18 cellular contexts compared by ENCODE assay signal in the genomic region with DNA sequence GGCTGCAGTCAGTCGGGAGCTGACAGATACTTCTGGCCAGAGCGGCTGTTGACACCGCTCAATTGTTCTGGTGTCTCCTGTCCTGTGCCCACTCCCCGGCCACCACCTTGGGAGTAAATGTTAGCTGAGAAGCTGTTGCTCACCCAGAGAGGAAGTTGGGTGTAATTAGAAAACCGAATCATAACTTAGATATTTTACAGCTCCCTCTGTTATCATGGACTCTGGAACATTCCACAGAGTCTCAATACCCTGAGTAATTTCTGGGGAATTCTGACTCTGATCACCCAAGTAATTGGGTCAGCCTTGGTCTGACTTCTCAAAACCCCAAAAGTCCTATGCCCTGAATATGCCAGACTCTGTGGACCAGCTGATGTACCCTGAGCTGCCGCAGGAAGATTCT. TPM values are rescaled to one million over a fixed set of nuclear protein-coding genes. Genes with fewer than 3 reads are reported as not detected.
A peak's percentile ranks its signal among the peaks of the same experiment; 100 is the strongest.
DNase-seq lines count a peak whose midpoint lies in the region; ATAC-seq, FAIRE-seq and TF ChIP-seq lines count a peak whose summit lies in the region.
"Had no signal": no experiment of that assay in that cellular context is flagged by ENCODE, and none has a peak within 500 bp of the region (broad histone marks: within the 10 kb centered on the region; RNA-seq: fewer than 3 reads in every experiment).

No MANE protein-coding gene starts in this region.

- no peak overlapping the region for H3K4me2 ChIP-seq in HCT116 (ENCODE audit: low read length)

- no peak for TF ChIP-seq POLR2A in HCT116 (IDR thresholded peaks at IDR 0.05; ENCODE audit: borderline replicate concordance, extremely low read depth, insufficient read depth, insufficient read length)
- TF ChIP-seq POLR2A in uterus (IDR thresholded peaks at IDR 0.05) = no peak

- no peaks in the 10 kb centered on the region for H3K27me3 ChIP-seq in HCT116 (ENCODE audit: insufficient read depth, low read length)
- no peaks in the 10 kb centered on the region for H3K27me3 ChIP-seq in uterus
- H3K27me3 ChIP-seq: breast epithelium had no signal

- no peak overlapping the region for H3K27ac ChIP-seq in HCT116 (ENCODE audit: low read depth, low read length)
- no peak overlapping the region for H3K27ac ChIP-seq in uterus
- H3K27ac ChIP-seq: breast epithelium, skin epidermis, thoracic aorta had no signal

- no peak for TF ChIP-seq CTCF in HCT116 (IDR thresholded peaks at IDR 0.05 in 2 of 3, conservative IDR thresholded peaks at IDR 0.05 in 1 of 3; ENCODE audit: borderline replicate concordance in 1 of 3, insufficient read depth in 1 of 3, low read depth in 2 of 3, low read length in 2 of 3)
- TF ChIP-seq CTCF in uterus (IDR thresholded peaks at IDR 0.05) = no peak

- H3K9ac ChIP-seq in HCT116 (ENCODE audit: low read length) = no peak overlapping the region

- BruUV-seq in HCT116 (replicated peaks; lab: Mats Ljungman, UMichigan) = no TSS peak

- no peaks in the 10 kb centered on the region for H3K9me3 ChIP-seq in HCT116 (ENCODE audit: control insufficient read depth in 1 of 2, insufficient read depth in 1 of 2, low read depth in 1 of 2, low read length in 2 of 2)
- no peaks in the 10 kb centered on the region for H3K9me3 ChIP-seq in uterus
- H3K9me3 ChIP-seq: breast epithelium, thoracic aorta had no signal

- ATAC-seq in HCT116 = no peak
- ATAC-seq: activated CD4-positive, alpha-beta T cell treated with anti-CD3 and anti-CD28 coated beads for 36 hours; esophagus mucosa; natural killer cell treated with Interleukin-12 subunit alpha and Interleukin-12 subunit beta and Interleukin-15 and Interleukin-18, amount 100 ng/mL, for 72 hours had no signal

- no peak for TF ChIP-seq RAD21 in HCT116 (IDR thresholded peaks at IDR 0.05; ENCODE audit: low read depth)

- FAIRE-seq in HTR-8/SVneo (lab: Jason Lieb, UNC) = no peak
- FAIRE-seq: GM12892, islet of Langerhans had no signal

- H4K20me1 ChIP-seq in HCT116 (ENCODE audit: insufficient read depth) = no peaks in the 10 kb centered on the region

- RAD21 ChIA-PET in HCT116 (lab: Charles Lee; ENCODE audit: low non-redundant PET in 1 of 2, low total read pairs in 2 of 2, uncharacterized antibody in 2 of 2, unreplicated experiment in 2 of 2) = no interaction called here

- no peaks in the 10 kb centered on the region for H3K79me2 ChIP-seq in HCT116 (ENCODE audit: insufficient read depth, low read length)

- H3K4me1 ChIP-seq in HCT116 (ENCODE audit: control insufficient read depth in 1 of 2, insufficient read depth in 2 of 2, low read length in 2 of 2) = peaks cover 0 to 5% of the 10 kb centered on the region in 2 experiments; a peak in 1 of 4 replicates
- no peaks in the 10 kb centered on the region for H3K4me1 ChIP-seq in uterus
- H3K4me1 ChIP-seq: breast epithelium had no signal

- intact Hi-C loops in HCT116 (cut with micrococcal nuclease) (no loop called here), uterus (cut with DNase I; ENCODE audit: low total_unique reads) (no loop called here)

- CTCF ChIA-PET in HCT116 (lab: Charles Lee) = no interaction called here

- POLR2A ChIA-PET in HCT116 (lab: Charles Lee) = no interaction called here

- no peaks in the 10 kb centered on the region for H3K36me3 ChIP-seq in HCT116 (ENCODE audit: control insufficient read depth in 1 of 2, insufficient read depth in 2 of 2, low read length in 2 of 2)
- no peaks in the 10 kb centered on the region for H3K36me3 ChIP-seq in uterus
- H3K36me3 ChIP-seq: breast epithelium, thoracic aorta had no signal

- H3K4me3 ChIP-seq in HCT116 (replicated peaks in 1 of 2; ENCODE audit: low read depth in 1 of 2, low read length in 2 of 2) = no peak overlapping the region
- no peak overlapping the region for H3K4me3 ChIP-seq in uterus
- H3K4me3 ChIP-seq: breast epithelium, skin epidermis, thoracic aorta had no signal

- DNase-seq in HCT116 (ENCODE audit: low read depth, low spot score) (peak; percentile 10), amniotic stem cell (lab: John Stamatoyannopoulos, UW) (peak; percentile 6), glomerular visceral epithelial cell (ENCODE audit: extremely low spot score) (peak; percentile 87), stromal cell of bone marrow (ENCODE audit: low read depth) (peak; percentile 34), uterus (no peak), HTR-8/SVneo (ENCODE audit: insufficient read length, low spot score) (no peak)
- no peak for DNase-seq in effector CD8-positive, alpha-beta T cell (lab: John Stamatoyannopoulos, UW)
- DNase-seq: activated CD4-positive, alpha-beta T cell treated with anti-CD3 and anti-CD28 coated beads for 36 hours; DMS 273 treated with DMSO at 0.1 percent for 48 hours; NCI-H1417 treated with DMSO at 0.1 percent for 48 hours; NCI-H82 had no signal

- H3K9me2 ChIP-seq in HCT116 (ENCODE audit: insufficient read depth) = no peaks in the 10 kb centered on the region

- H2AFZ ChIP-seq in HCT116 (ENCODE audit: low read depth, low read length, poor library complexity, severe bottlenecking) = no peak overlapping the region

TF ChIP-seq in HCT116, 20 proteins besides CTCF, POLR2A, EP300 and RAD21:
- TF ChIP-seq CBX3 (IDR thresholded peaks at IDR 0.05; ENCODE audit: low read depth) = no peak
- TF ChIP-seq, protein P1, sequence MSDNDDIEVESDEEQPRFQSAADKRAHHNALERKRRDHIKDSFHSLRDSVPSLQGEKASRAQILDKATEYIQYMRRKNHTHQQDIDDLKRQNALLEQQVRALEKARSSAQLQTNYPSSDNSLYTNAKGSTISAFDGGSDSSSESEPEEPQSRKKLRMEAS (IDR thresholded peaks at IDR 0.05) = no peak
- peak; percentile 13; the same call in 1 of the 2 replicates for TF ChIP-seq FOSL1 (IDR thresholded peaks at IDR 0.05; ENCODE audit: low read depth)
- no peak for TF ChIP-seq SIN3A (IDR thresholded peaks at IDR 0.05; ENCODE audit: low read depth)
- TF ChIP-seq SP1 (IDR thresholded peaks at IDR 0.05; ENCODE audit: low read depth) = no peak
- TF ChIP-seq ELF1 (IDR thresholded peaks at IDR 0.05; ENCODE audit: borderline replicate concordance, low read depth) = no peak
- peak; percentile 22; the same call in 1 of the 2 replicates for TF ChIP-seq JUND (IDR thresholded peaks at IDR 0.05)
- no peak for TF ChIP-seq ZNF274 (IDR thresholded peaks at IDR 0.05; ENCODE audit: low read depth, low read length)
- no peak for TF ChIP-seq TCF7L2 (IDR thresholded peaks at IDR 0.05; ENCODE audit: borderline replicate concordance, extremely low read depth, insufficient read depth, insufficient read length)
- TF ChIP-seq, protein P2, sequence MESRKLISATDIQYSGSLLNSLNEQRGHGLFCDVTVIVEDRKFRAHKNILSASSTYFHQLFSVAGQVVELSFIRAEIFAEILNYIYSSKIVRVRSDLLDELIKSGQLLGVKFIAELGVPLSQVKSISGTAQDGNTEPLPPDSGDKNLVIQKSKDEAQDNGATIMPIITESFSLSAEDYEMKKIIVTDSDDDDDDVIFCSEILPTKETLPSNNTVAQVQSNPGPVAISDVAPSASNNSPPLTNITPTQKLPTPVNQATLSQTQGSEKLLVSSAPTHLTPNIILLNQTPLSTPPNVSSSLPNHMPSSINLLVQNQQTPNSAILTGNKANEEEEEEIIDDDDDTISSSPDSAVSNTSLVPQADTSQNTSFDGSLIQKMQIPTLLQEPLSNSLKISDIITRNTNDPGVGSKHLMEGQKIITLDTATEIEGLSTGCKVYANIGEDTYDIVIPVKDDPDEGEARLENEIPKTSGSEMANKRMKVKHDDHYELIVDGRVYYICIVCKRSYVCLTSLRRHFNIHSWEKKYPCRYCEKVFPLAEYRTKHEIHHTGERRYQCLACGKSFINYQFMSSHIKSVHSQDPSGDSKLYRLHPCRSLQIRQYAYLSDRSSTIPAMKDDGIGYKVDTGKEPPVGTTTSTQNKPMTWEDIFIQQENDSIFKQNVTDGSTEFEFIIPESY (IDR thresholded peaks at IDR 0.05; ENCODE audit: extremely low read depth, insufficient replicate concordance, low read length) = no peak
- no peak for TF ChIP-seq SRF (IDR thresholded peaks at IDR 0.05; ENCODE audit: low read depth)

RNA-seq across cellular contexts. Expression of a gene that starts 58.2 kb away (rescaled TPM):
- total RNA-seq in HCT116 (2021; ENCODE audit: unreplicated experiment) = not detected
- 0.17 and 0.37 TPM in 2 replicates for polyA plus RNA-seq in HCT116 (2012)
- total RNA-seq in uterus = 10 to 100 TPM in 1 of 4 donors, 1 to 10 TPM in 1, not detected in 2; 3.9 to 13.7 TPM
- total RNA-seq: activated CD4-positive, alpha-beta T cell treated with anti-CD3 and anti-CD28 coated beads for 36 hours; esophagus mucosa; natural killer cell treated with Interleukin-12 subunit alpha and Interleukin-12 subunit beta and Interleukin-15 and Interleukin-18, amount 100 ng/mL, for 72 hours had no signal

Comparison
In these comparisons a context has a peak if more than half of its experiments do, and no peak if none do; other contexts are left out.
1. DNase-seq: peak in HCT116 (single experiment), amniotic stem cell (single experiment), glomerular visceral epithelial cell (single experiment) and stromal cell of bone marrow (single experiment); none in effector CD8-positive, alpha-beta T cell (single experiment), uterus (0 of 2) and HTR-8/SVneo (single experiment).